Comparison of ENCODE assay signal across 37 cellular contexts in the genomic region with DNA sequence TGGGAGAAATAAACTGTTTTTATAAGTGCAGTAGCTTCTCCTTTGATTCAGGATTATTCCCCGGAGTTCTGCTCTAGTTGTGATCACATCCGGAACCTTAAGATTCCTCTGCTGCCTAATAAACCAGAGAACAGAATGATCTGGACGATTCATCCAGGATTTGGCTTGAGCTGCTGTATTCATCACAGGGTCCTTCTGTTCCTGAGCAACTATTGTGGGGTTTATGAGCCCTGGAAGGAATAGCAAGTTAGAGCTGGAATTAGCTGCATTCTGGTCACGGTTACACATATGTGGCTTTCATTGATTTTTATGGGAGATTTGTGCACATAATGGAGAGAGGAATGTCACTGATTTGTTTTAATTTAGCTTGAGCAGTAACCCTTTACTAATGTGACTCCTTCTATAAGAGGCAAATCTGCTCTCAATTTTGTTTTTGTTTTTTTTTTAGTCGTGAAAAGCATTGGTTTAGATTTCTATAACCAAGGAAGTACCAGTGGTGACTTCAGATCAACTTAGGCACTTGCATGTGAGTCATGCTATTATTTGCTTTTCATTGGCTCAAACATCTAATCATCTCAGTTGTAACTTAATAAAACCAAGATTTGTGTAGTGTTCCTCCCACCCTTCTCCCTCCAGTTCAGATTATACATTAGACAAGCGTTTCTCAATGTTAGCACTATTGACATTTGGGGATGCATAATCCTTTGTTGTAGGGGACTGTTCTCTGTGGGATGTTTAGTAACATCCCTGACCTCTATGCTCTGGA.
DNase-seq lines count a peak whose midpoint lies in the region; ATAC-seq lines count a peak whose summit lies in the region.
"Had no signal": no experiment of that assay in that cellular context is flagged by ENCODE, and none has a peak within 500 bp of the region (broad histone marks: within the 10 kb centered on the region; RNA-seq: fewer than 3 reads in every experiment).

No MANE protein-coding gene starts in this region.

- H3K4me1 Mint-ChIP-seq in naive thymus-derived CD4-positive, alpha-beta T cell, result no peaks in the 10 kb centered on the region
- H3K4me1 Mint-ChIP-seq: activated CD8-positive, alpha-beta memory T cell treated with anti-CD3 and anti-CD28 coated beads, Interleukin-2, amount 10 ng/mL, durations not matched to agents 7 days and 5 days; activated naive CD8-positive, alpha-beta T cell treated with anti-CD3 and anti-CD28 coated beads, Interleukin-2, amount 50 U/mL, for 24 hours; B cell; CD4-positive, alpha-beta memory T cell; central memory CD8-positive, alpha-beta T cell; nephron progenitor cell had no signal

- CTCF ChIA-PET in naive thymus-derived CD4-positive, alpha-beta T cell (lab: Charles Lee), result no interaction called here

- no peaks in the 10 kb centered on the region for H3K4me1 ChIP-seq in naive thymus-derived CD4-positive, alpha-beta T cell (ENCODE audit: control insufficient read depth in 2 of 2, insufficient read depth in 2 of 2, low read length in 2 of 2)
- H3K4me1 ChIP-seq: foreskin keratinocyte, upper lobe of right lung had no signal

- no peaks in the 10 kb centered on the region for H3K36me3 ChIP-seq in naive thymus-derived CD4-positive, alpha-beta T cell (ENCODE audit: control insufficient read depth in 2 of 3, insufficient read depth in 3 of 3, low read length in 3 of 3)
- H3K36me3 ChIP-seq: sigmoid colon, upper lobe of right lung had no signal

- ATAC-seq in naive thymus-derived CD4-positive, alpha-beta T cell, result no peak
- ATAC-seq: activated CD8-positive, alpha-beta memory T cell treated with anti-CD3 and anti-CD28 coated beads, Interleukin-2, amount 10 ng/mL, durations not matched to agents 7 days and 5 days; activated naive CD8-positive, alpha-beta T cell treated with anti-CD3 and anti-CD28 coated beads, Interleukin-2, amount 50 U/mL, for 24 hours; activated T-cell treated with anti-CD3 and anti-CD28 coated beads, Interleukin-2, amount 50 U/mL, for 4 hours; esophagus mucosa; foreskin keratinocyte; GM12878; SK-N-SH treated with all-trans-retinoic acid at 6 μM for 48 hours; upper lobe of right lung had no signal

- H3K36me3 Mint-ChIP-seq in naive thymus-derived CD4-positive, alpha-beta T cell, result no peaks in the 10 kb centered on the region
- H3K36me3 Mint-ChIP-seq: activated CD8-positive, alpha-beta memory T cell treated with anti-CD3 and anti-CD28 coated beads, Interleukin-2, amount 10 ng/mL, durations not matched to agents 7 days and 5 days; CD4-positive, alpha-beta memory T cell had no signal

- H3K27me3 Mint-ChIP-seq in naive thymus-derived CD4-positive, alpha-beta T cell, result peaks cover 0 to 4% (median 0%) of the 10 kb centered on the region in 5 donors
- H3K27me3 Mint-ChIP-seq: activated CD8-positive, alpha-beta memory T cell treated with anti-CD3 and anti-CD28 coated beads, Interleukin-2, amount 10 ng/mL, durations not matched to agents 7 days and 5 days; activated naive CD8-positive, alpha-beta T cell treated with anti-CD3 and anti-CD28 coated beads, Interleukin-2, amount 50 U/mL, for 24 hours; B cell; CD4-positive, alpha-beta memory T cell; central memory CD8-positive, alpha-beta T cell; dendritic cell treated with granulocyte-macrophage colony-stimulating factor and Interleukin-4, amounts not matched to agents 40 ng/mL and 50 ng/mL, for 4 days had no signal

- H3K27ac Mint-ChIP-seq in naive thymus-derived CD4-positive, alpha-beta T cell, result no peak overlapping the region
- H3K27ac Mint-ChIP-seq: activated CD8-positive, alpha-beta memory T cell treated with anti-CD3 and anti-CD28 coated beads, Interleukin-2, amount 10 ng/mL, durations not matched to agents 7 days and 5 days; activated naive CD8-positive, alpha-beta T cell treated with anti-CD3 and anti-CD28 coated beads, Interleukin-2, amount 50 U/mL, for 24 hours; B cell; CD4-positive, alpha-beta memory T cell; dendritic cell treated with granulocyte-macrophage colony-stimulating factor and Interleukin-4, amounts not matched to agents 40 ng/mL and 50 ng/mL, for 4 days; endodermal cell; nephron progenitor cell; T-helper 1 cell treated with Interleukin-12 subunit alpha and Interleukin-12 subunit beta and Interleukin-4 antibody, amounts not matched to agents 30 μg/mL and 1 μg/mL, for 36 hours had no signal

- H3K4me3 Mint-ChIP-seq in naive thymus-derived CD4-positive, alpha-beta T cell, result no peak overlapping the region
- H3K4me3 Mint-ChIP-seq: activated CD8-positive, alpha-beta memory T cell treated with anti-CD3 and anti-CD28 coated beads, Interleukin-2, amount 10 ng/mL, durations not matched to agents 7 days and 5 days; activated naive CD8-positive, alpha-beta T cell treated with anti-CD3 and anti-CD28 coated beads, Interleukin-2, amount 50 U/mL, for 24 hours; activated T-cell treated with anti-CD3 and anti-CD28 coated beads, Interleukin-2, amount 50 U/mL, for 4 hours; B cell; CD4-positive, alpha-beta memory T cell; central memory CD8-positive, alpha-beta T cell; dendritic cell treated with granulocyte-macrophage colony-stimulating factor and Interleukin-4, amounts not matched to agents 40 ng/mL and 50 ng/mL, for 4 days; endodermal cell; nephron progenitor cell; T-helper 1 cell treated with Interleukin-12 subunit alpha and Interleukin-12 subunit beta and Interleukin-4 antibody, amounts not matched to agents 30 μg/mL and 1 μg/mL, for 36 hours had no signal

- intact Hi-C loops in naive thymus-derived CD4-positive, alpha-beta T cell (cut with micrococcal nuclease), result no loop called here

- DNase-seq in COLO829 (ENCODE audit: low spot score), result peak; percentile 6
- DNase-seq in astrocyte of the hippocampus (ENCODE audit: low read depth, low spot score), result peak; percentile 0
- peak; percentile 74 for DNase-seq in medulla oblongata (ENCODE audit: extremely low spot score)
- DNase-seq in skeletal muscle cell (ENCODE audit: low read depth), result peak; percentile 18
- no peak for DNase-seq in NCI-H1436 (lab: John Stamatoyannopoulos, UW)
- no peak for DNase-seq in naive thymus-derived CD4-positive, alpha-beta T cell
- no peak for DNase-seq in HK-2 (ENCODE audit: unreplicated experiment)
- no peak for DNase-seq in NCI-H526 (lab: John Stamatoyannopoulos, UW)
- DNase-seq: activated CD8-positive, alpha-beta memory T cell treated with anti-CD3 and anti-CD28 coated beads, Interleukin-2, amount 10 ng/mL, durations not matched to agents 7 days and 5 days; activated gamma-delta T cell treated with Interleukin-2 at 50 U/mL for 16 hours; activated naive CD8-positive, alpha-beta T cell treated with anti-CD3 and anti-CD28 coated beads, Interleukin-2, amount 50 U/mL, for 24 hours; activated T-cell treated with anti-CD3 and anti-CD28 coated beads, Interleukin-2, amount 50 U/mL, for 4 hours; CD4-positive, alpha-beta memory T cell; endodermal cell; foreskin keratinocyte; HCEC 1CT; MM.1S; NCI-H1105 treated with DMSO at 0.1 percent for 48 hours; NCI-H1930; NCI-H2171 treated with DMSO at 0.1 percent for 48 hours; NCI-H510A treated with DMSO at 0.1 percent for 48 hours; nephron progenitor cell; NK-92 treated with Interleukin-12 subunit alpha and Interleukin-12 subunit beta, amount 100 ng/mL, for 24 hours; PC-9; posterior cingulate gyrus; sigmoid colon; stimulated activated CD4-positive, alpha-beta T cell treated with anti-CD3 and anti-CD28 coated beads, Interleukin-15, amount 100 ng/mL, for 24 hours; stimulated activated CD4-positive, alpha-beta T cell treated with anti-CD3 and anti-CD28 coated beads, Interleukin-4, amount 100 ng/mL, for 4 hours; upper lobe of right lung had no signal

- H3K27ac ChIP-seq in naive thymus-derived CD4-positive, alpha-beta T cell (ENCODE audit: low read depth, low read length), result no peak overlapping the region
- H3K27ac ChIP-seq: foreskin keratinocyte, PC-9, upper lobe of right lung had no signal

- H3K9me3 ChIP-seq in naive thymus-derived CD4-positive, alpha-beta T cell (ENCODE audit: control insufficient read depth in 2 of 3, low read length in 3 of 3), result no peaks in the 10 kb centered on the region
- H3K9me3 ChIP-seq: sigmoid colon, upper lobe of right lung had no signal

- no peaks in the 10 kb centered on the region for H3K27me3 ChIP-seq in naive thymus-derived CD4-positive, alpha-beta T cell (ENCODE audit: control insufficient read depth in 2 of 2, insufficient read depth in 2 of 2, low read length in 2 of 2)
- H3K27me3 ChIP-seq: foreskin keratinocyte, sigmoid colon, upper lobe of right lung had no signal

- H3K9me3 Mint-ChIP-seq in naive thymus-derived CD4-positive, alpha-beta T cell, result peaks cover 0 to 12% (median 2%) of the 10 kb centered on the region in 11 donors
- H3K9me3 Mint-ChIP-seq: dendritic cell treated with granulocyte-macrophage colony-stimulating factor and Interleukin-4, amounts not matched to agents 40 ng/mL and 50 ng/mL, for 4 days; endodermal cell; nephron progenitor cell; T-helper 1 cell treated with Interleukin-12 subunit alpha and Interleukin-12 subunit beta and Interleukin-4 antibody, amounts not matched to agents 30 μg/mL and 1 μg/mL, for 36 hours had no signal

- POLR2A ChIA-PET in naive thymus-derived CD4-positive, alpha-beta T cell (lab: Charles Lee), result no interaction called here

- H3K4me3 ChIP-seq in skeletal muscle cell (ENCODE audit: low read depth, low read length), result no peak overlapping the region
- no peak overlapping the region for H3K4me3 ChIP-seq in naive thymus-derived CD4-positive, alpha-beta T cell (ENCODE audit: low read length)
- H3K4me3 ChIP-seq: GM12878, lung, PC-9, sigmoid colon, upper lobe of right lung had no signal

Comparison
In these comparisons a context has a peak if more than half of its experiments do, and no peak if none do; other contexts are left out.
1. DNase-seq: peak in COLO829 (single experiment), astrocyte of the hippocampus (single experiment), medulla oblongata (single experiment) and skeletal muscle cell (single experiment); none in NCI-H1436 (single experiment), naive thymus-derived CD4-positive, alpha-beta T cell (0 of 9), HK-2 (single experiment) and NCI-H526 (0 of 2).